In the genomic region with DNA sequence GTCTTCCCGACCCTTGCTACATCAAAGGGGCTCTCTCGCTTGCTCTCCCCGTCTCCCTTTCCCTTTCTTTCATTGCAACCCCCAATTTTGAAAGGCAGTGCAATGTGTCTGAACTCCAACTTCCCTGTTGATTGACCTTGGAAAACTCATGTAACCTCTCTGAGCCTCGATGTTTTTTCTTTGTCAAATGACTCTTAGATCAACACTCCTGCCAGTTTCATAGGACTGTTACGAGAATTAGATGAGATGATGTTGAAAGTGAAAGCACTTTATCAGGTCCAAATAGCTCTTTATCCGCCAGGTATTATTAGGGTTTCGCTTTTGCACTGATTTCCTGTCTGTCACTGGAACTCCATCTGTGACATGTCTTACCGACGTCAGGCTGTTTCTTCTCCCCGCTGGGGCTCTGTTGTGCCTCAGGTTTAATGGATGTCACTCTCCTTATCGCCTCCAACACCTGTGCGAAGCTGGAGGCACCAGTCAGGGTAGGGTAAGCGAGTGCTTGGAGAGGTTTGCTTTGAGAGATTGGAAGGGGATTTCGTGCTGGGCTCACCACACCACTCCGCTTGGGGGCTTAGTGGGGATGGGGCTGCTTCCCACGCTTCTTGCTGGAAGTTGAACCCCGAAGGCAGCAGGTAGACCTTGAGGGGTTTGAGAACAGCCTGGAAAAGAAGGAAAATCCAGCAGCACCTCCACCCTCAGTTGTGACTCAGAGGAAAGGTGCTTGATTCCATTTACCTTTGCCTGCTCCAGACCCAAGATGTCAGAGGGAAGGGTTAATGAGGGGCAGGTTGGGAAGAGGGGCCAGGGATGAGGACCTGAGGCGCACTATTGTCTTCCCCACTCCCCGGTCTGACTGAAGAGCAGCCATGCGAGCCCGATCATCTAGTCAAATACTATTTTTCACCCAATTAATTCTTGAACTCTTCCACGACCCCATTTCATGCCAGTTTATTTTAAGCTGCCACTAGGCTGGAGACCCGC, we compare ENCODE assay signal across 9 cellular contexts. TPM values are rescaled to one million over a fixed set of nuclear protein-coding genes. Genes with fewer than 3 reads are reported as not detected.
DNase-seq lines count a peak whose midpoint lies in the region; ATAC-seq and TF ChIP-seq lines count a peak whose summit lies in the region.
"Had no signal": no experiment of that assay in that cellular context is flagged by ENCODE, and none has a peak within 500 bp of the region (broad histone marks: within the 10 kb centered on the region; RNA-seq: fewer than 3 reads in every experiment).

No MANE protein-coding gene starts in this region.

- peak overlapping the region; percentile 72 for H3K4me3 Mint-ChIP-seq in natural killer cell treated with Interleukin-12 subunit alpha and Interleukin-12 subunit beta and Interleukin-15 and Interleukin-18, amount 100 ng/mL, for 72 hours

- no peaks in the 10 kb centered on the region for H3K9me3 Mint-ChIP-seq in natural killer cell treated with Interleukin-12 subunit alpha and Interleukin-12 subunit beta and Interleukin-15 and Interleukin-18, amount 100 ng/mL, for 72 hours

- peaks cover 5% of the 10 kb centered on the region for H3K36me3 Mint-ChIP-seq in natural killer cell treated with Interleukin-12 subunit alpha and Interleukin-12 subunit beta and Interleukin-15 and Interleukin-18, amount 100 ng/mL, for 72 hours

- peak; percentile 51 for ATAC-seq in HG03175 (IDR thresholded peaks at IDR 0.05; ENCODE audit: unreplicated experiment)
- no peak for ATAC-seq in natural killer cell treated with Interleukin-12 subunit alpha and Interleukin-12 subunit beta and Interleukin-15 and Interleukin-18, amount 100 ng/mL, for 72 hours
- ATAC-seq in GM21529 (IDR thresholded peaks at IDR 0.05; ENCODE audit: unreplicated experiment): no peak

- H3K27me3 Mint-ChIP-seq in natural killer cell treated with Interleukin-12 subunit alpha and Interleukin-12 subunit beta and Interleukin-15 and Interleukin-18, amount 100 ng/mL, for 72 hours: peaks cover 58 to 61% of the 10 kb centered on the region in 2 donors

- H3K27me3 ChIP-seq in ascending aorta (no peaks in the 10 kb centered on the region), sigmoid colon (peaks cover 73 to 97% (median 85%) of the 10 kb centered on the region in 3 donors)

- no peak for DNase-seq in ascending aorta (ENCODE audit: low spot score in 2 of 2)
- DNase-seq in natural killer cell treated with Interleukin-12 subunit alpha and Interleukin-12 subunit beta and Interleukin-15 and Interleukin-18, amount 100 ng/mL, for 72 hours (ENCODE audit: low spot score): no peak
- no peak for DNase-seq in hepatic stellate cell (ENCODE audit: low spot score)
- no peak for DNase-seq in sigmoid colon
- no peak for DNase-seq in NCI-H187 treated with DMSO at 0.1 percent for 48 hours (lab: John Stamatoyannopoulos, UW)

- intact Hi-C loops in ascending aorta (cut with DNase I) (no loop called here), sigmoid colon (cut with DNase I) (no loop called here)

- no peak for TF ChIP-seq EP300 in sigmoid colon (IDR thresholded peaks at IDR 0.05)

- WGBS in sigmoid colon, 2 donors: 18 to 27% methylated on average over 23 of the region's 23 CpGs

- H3K36me3 ChIP-seq in ascending aorta: no peaks in the 10 kb centered on the region
- H3K36me3 ChIP-seq in sigmoid colon: no peaks in the 10 kb centered on the region

- TF ChIP-seq CTCF in ascending aorta (IDR thresholded peaks at IDR 0.05): no peak
- no peak for TF ChIP-seq CTCF in sigmoid colon (IDR thresholded peaks at IDR 0.05)

- TF ChIP-seq POLR2A in sigmoid colon (IDR thresholded peaks at IDR 0.05): no peak

- no peak overlapping the region for H3K27ac Mint-ChIP-seq in natural killer cell treated with Interleukin-12 subunit alpha and Interleukin-12 subunit beta and Interleukin-15 and Interleukin-18, amount 100 ng/mL, for 72 hours

- H3K4me3 ChIP-seq in GM08714 (ENCODE audit: low read length) (peak overlapping the region; percentile 19; the same call in 1 of the 2 replicates), ascending aorta (peak overlapping the region; percentile 28 to 60), sigmoid colon (peak overlapping the region in 1 of 4 donors; percentile 11)
- H3K4me3 ChIP-seq: lung had no signal

- peaks cover 29 to 37% of the 10 kb centered on the region in 2 donors for H3K4me1 Mint-ChIP-seq in natural killer cell treated with Interleukin-12 subunit alpha and Interleukin-12 subunit beta and Interleukin-15 and Interleukin-18, amount 100 ng/mL, for 72 hours (ENCODE audit: low read depth in 2 of 2)

- H3K27ac ChIP-seq in ascending aorta (no peak overlapping the region), sigmoid colon (no peak overlapping the region)

- H3K4me1 ChIP-seq in ascending aorta (peaks cover 26 to 43% of the 10 kb centered on the region in 2 donors), sigmoid colon (peaks cover 0 to 78% (median 75%) of the 10 kb centered on the region in 4 donors)

- H3K9me3 ChIP-seq in ascending aorta: no peaks in the 10 kb centered on the region
- no peaks in the 10 kb centered on the region for H3K9me3 ChIP-seq in sigmoid colon

RNA-seq across cellular contexts. Expression of a gene that starts 4.3 kb away (rescaled TPM):
- 0.96 TPM for total RNA-seq in ascending aorta
- total RNA-seq in natural killer cell treated with Interleukin-12 subunit alpha and Interleukin-12 subunit beta and Interleukin-15 and Interleukin-18, amount 100 ng/mL, for 72 hours: under 1 TPM in 1 of 2 donors, not detected in 1; 0.76 TPM
- total RNA-seq in sigmoid colon: under 1 TPM in 1 of 4 donors, not detected in 3; 0.41 TPM
- under 1 TPM in 1 of 3 donors, not detected in 2; 0.13 TPM for polyA plus RNA-seq in sigmoid colon

RNA-seq across cellular contexts. Expression of a gene that starts 50.8 kb away (rescaled TPM):
- total RNA-seq in ascending aorta (not detected), sigmoid colon (not detected)
- total RNA-seq in natural killer cell treated with Interleukin-12 subunit alpha and Interleukin-12 subunit beta and Interleukin-15 and Interleukin-18, amount 100 ng/mL, for 72 hours: not detected
- polyA plus RNA-seq in sigmoid colon: not detected
